8 cellular contexts compared by ENCODE assay signal in genomic region chr5:33997331-33997983, GRCh38. TPM values are rescaled to one million over a fixed set of nuclear protein-coding genes. Genes with fewer than 3 reads are reported as not detected.
DNase-seq lines count a peak whose midpoint lies in the region; ATAC-seq and TF ChIP-seq lines count a peak whose summit lies in the region.

No MANE protein-coding gene starts in this region.

- peaks cover 34% of the 10 kb centered on the region for H3K36me3 Mint-ChIP-seq in T-cell

- no peak overlapping the region for H3K4me3 Mint-ChIP-seq in T-cell

- ATAC-seq in T-cell (replicated peaks in 1 of 4) = peak; percentile 54 to 78 (median 67)
- no peak for ATAC-seq in GM19397 (IDR thresholded peaks at IDR 0.05; ENCODE audit: unreplicated experiment)

- TF ChIP-seq CTCF in epithelial cell of proximal tubule (conservative IDR thresholded peaks at IDR 0.05; ENCODE audit: low read depth, low read length) = peak; percentile 81

- H3K27ac Mint-ChIP-seq in T-cell = peak overlapping the region in 1 of 2 donors; percentile 53

- no peaks in the 10 kb centered on the region for H3K27me3 Mint-ChIP-seq in T-cell

- peak; percentile 6 to 19 for DNase-seq in stimulated activated CD4-positive, alpha-beta T cell treated with anti-CD3 and anti-CD28 coated beads, Interleukin-2, amount 100 ng/mL, for 24 hours
- no peak for DNase-seq in stimulated activated CD4-positive, alpha-beta T cell treated with anti-CD3 and anti-CD28 coated beads, Interleukin-2, amount 100 ng/mL, for 48 hours
- DNase-seq in HEK293T (ENCODE audit: extremely low spot score) (peak; percentile 51), NCI-H1105 (lab: John Stamatoyannopoulos, UW) (peak; percentile 66), T-cell (peak in 18 of 34 experiments; percentile 2 to 47 (median 12)), epithelial cell of proximal tubule (ENCODE audit: low read depth) (no peak), myocyte (ENCODE audit: low read depth) (peak; percentile 81)

- CTCF ChIA-PET in HEK293T (lab: Yijun Ruan, JAX) = interaction anchor here (0.6 to 1.2 kb wide), 5 partner anchors 14 to 961 kb away, joined by 3 to 4 read pairs (median 3); no protein-coding TSS in a partner anchor
- CTCF ChIA-PET in T-cell (lab: Charles Lee) = interaction anchor here (0.6 to 1.6 kb wide), 12 partner anchors 9 to 1728 kb away, joined by 3 to 9 read pairs (median 4); partner anchors contain the start of gene AMACR (in 1 of the 2)

- POLR2A ChIA-PET in HEK293T (lab: Yijun Ruan, JAX) (interaction anchor here (1.4 kb wide), 1 partner anchor 10 kb away, joined by 6 read pairs; the partner anchor contains the start of gene AMACR), T-cell (lab: Charles Lee) (no interaction called here)

- no peak overlapping the region for H3K4me3 ChIP-seq in epithelial cell of proximal tubule (ENCODE audit: low read depth, low read length)

- H3K9me3 Mint-ChIP-seq in T-cell = no peaks in the 10 kb centered on the region

- H3K4me1 Mint-ChIP-seq in T-cell = peaks cover 3 to 9% (median 5%) of the 10 kb centered on the region in 3 donors

TF ChIP-seq in HEK293T, 16 proteins besides CTCF, POLR2A, EP300 and RAD21:
- no peak for TF ChIP-seq L3MBTL2 (conservative IDR thresholded peaks at IDR 0.05)
- no peak for TF ChIP-seq ARNT (IDR thresholded peaks at IDR 0.05)
- no peak for TF ChIP-seq TARDBP (IDR thresholded peaks at IDR 0.05)
- no peak for TF ChIP-seq LEF1 (IDR thresholded peaks at IDR 0.05; ENCODE audit: borderline replicate concordance)
- no peak for TF ChIP-seq SP1 (IDR thresholded peaks at IDR 0.05)
- no peak for TF ChIP-seq PKNOX1 (IDR thresholded peaks at IDR 0.05)
- TF ChIP-seq FOXA1 (IDR thresholded peaks at IDR 0.05) = no peak
- no peak for TF ChIP-seq ZNF384 (IDR thresholded peaks at IDR 0.05)
TF ChIP-seq in HEK293T: peak in this region for 0.

RNA-seq across cellular contexts. Expression of gene AMACR, which starts 10.4 kb away (rescaled TPM):
- total RNA-seq in T-cell (1 to 10 TPM; 2.6 to 6.9 (median 3.9) TPM), epithelial cell of proximal tubule (5.4 and 6.4 TPM in 2 replicates), myocyte (9.2 and 45.7 TPM in 2 replicates)
- polyA plus RNA-seq in myocyte (2012) = 19.8 TPM

RNA-seq across cellular contexts. Expression of gene SLC45A2, which starts 13.0 kb away (rescaled TPM):
- total RNA-seq in T-cell = under 1 TPM in 1 of 5 donors, not detected in 4; 0.20 TPM
- total RNA-seq in epithelial cell of proximal tubule = not detected in 2 replicates
- 0.05 and 0.37 TPM in 2 replicates for total RNA-seq in myocyte
- polyA plus RNA-seq in myocyte (2012) = 0.81 TPM

RNA-seq across cellular contexts. Expression of gene C1QTNF3, which starts 45.6 kb away (rescaled TPM):
- total RNA-seq in T-cell (10 to 100 TPM in 1 of 5 donors, 1 to 10 TPM in 4; 5.4 to 10.6 (median 5.7) TPM), epithelial cell of proximal tubule (0.36 and 2.8 TPM in 2 replicates), myocyte (1.8 and 3.0 TPM in 2 replicates)
- 1.6 TPM for polyA plus RNA-seq in myocyte (2012)

Comparison
In these comparisons a context has a peak if more than half of its experiments do, and no peak if none do; other contexts are left out.
1. DNase-seq: peak in stimulated activated CD4-positive, alpha-beta T cell treated with anti-CD3 and anti-CD28 coated beads, Interleukin-2, amount 100 ng/mL, for 24 hours (2 of 2), HEK293T (single experiment), NCI-H1105 (single experiment), T-cell (18 of 34) and myocyte (single experiment); none in stimulated activated CD4-positive, alpha-beta T cell treated with anti-CD3 and anti-CD28 coated beads, Interleukin-2, amount 100 ng/mL, for 48 hours (0 of 2) and epithelial cell of proximal tubule (single experiment).